ENCODE assay signal across 9 cellular contexts in the genomic region with DNA sequence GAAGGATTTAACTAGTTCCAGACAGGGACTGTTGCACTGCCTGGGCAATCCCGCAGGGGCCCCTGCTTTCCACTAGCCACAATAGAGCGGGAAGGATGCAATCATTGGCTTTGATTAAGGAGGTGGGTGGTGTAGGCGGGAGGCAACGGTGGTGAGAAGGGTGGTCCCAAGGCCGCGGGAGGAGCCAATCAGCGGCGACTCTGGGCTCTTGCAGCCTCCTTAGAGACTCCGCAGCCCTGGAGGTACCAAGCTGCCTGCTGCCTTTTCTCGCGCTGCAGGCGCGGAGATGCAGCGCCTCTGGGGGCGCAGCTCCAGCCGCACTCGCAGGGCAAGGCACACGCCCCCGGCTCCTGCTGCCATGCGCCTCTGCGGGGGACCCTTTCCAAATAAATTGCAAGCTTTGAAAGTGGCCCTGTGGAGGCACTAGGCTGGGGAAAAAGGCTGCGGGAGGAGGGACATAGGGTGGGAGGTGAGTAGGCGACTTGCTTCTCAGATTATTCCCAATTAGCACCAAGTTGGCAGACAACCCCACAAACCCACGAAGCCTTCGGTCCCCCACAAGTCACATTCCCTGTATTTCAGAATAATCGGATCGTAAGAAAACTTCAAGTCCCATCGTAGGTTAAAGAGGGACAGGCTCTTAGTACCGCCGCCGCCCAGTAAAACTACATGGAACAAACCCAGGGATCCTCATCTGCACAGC. TPM values are rescaled to one million over a fixed set of nuclear protein-coding genes. Genes with fewer than 3 reads are reported as not detected.
A peak's percentile ranks its signal among the peaks of the same experiment; 100 is the strongest.
DNase-seq lines count a peak whose midpoint lies in the region; ATAC-seq, FAIRE-seq and TF ChIP-seq lines count a peak whose summit lies in the region.
"Had no signal": no experiment of that assay in that cellular context is flagged by ENCODE, and none has a peak within 500 bp of the region (broad histone marks: within the 10 kb centered on the region; RNA-seq: fewer than 3 reads in every experiment).

No MANE protein-coding gene starts in this region.

- peak overlapping the region; percentile 80 for H3K4me3 ChIP-seq in GM12878
- H3K4me3 ChIP-seq in neuronal stem cell (ENCODE audit: low read length in 2 of 2): peak overlapping the region in 1 of 2 donors; percentile 81

- SMC1A ChIA-PET in GM12878 (lab: Charles Lee; ENCODE audit: uncharacterized antibody, unreplicated experiment): interaction anchor here (1.3 kb wide), 1 partner anchor 35 kb away, joined by 4 read pairs; no protein-coding TSS in a partner anchor

- H4K8ac ChIP-seq in neuronal stem cell (ENCODE audit: low read depth, low read length): no peak overlapping the region

- intact Hi-C loops in GM12878 (cut with micrococcal nuclease; ENCODE audit: unreplicated experiment): no loop called here

- POLR2A ChIA-PET in GM12878 (lab: Charles Lee): no interaction called here

- BruUV-seq in GM12878 (replicated peaks; lab: Mats Ljungman, UMichigan): no TSS peak

- no peak overlapping the region for H4K91ac ChIP-seq in neuronal stem cell (ENCODE audit: low read depth, low read length, poor library complexity)

- CTCF ChIA-PET in GM12878 (lab: Yijun Ruan, JAX): interaction anchor here (2.8 kb wide), 1 partner anchor 11 kb away, joined by 9 read pairs; no protein-coding TSS in a partner anchor

- H2BK12ac ChIP-seq in neuronal stem cell (ENCODE audit: low read length): no peak overlapping the region

- H3K27ac ChIP-seq in GM12878 (ENCODE audit: control insufficient read depth, insufficient read depth): no peak overlapping the region
- H3K27ac ChIP-seq in neuronal stem cell (replicated peaks; ENCODE audit: low read length): no peak overlapping the region

- WGBS in GM12878 (ENCODE audit: insufficient coverage, insufficient replicate concordance, low lambda C conversion rate, missing lambda C conversion rate): 26% methylated on average over 31 of the region's 31 CpGs
- WGBS in neuronal stem cell (ENCODE audit: extremely low coverage in 2 of 2, insufficient read length in 2 of 2, insufficient replicate concordance in 1 of 2), 2 donors: no CpG with 5 or more reads among the region's 31 CpGs

- H3K18ac ChIP-seq in neuronal stem cell (ENCODE audit: low read length): peak overlapping the region; percentile 49

- ATAC-seq in GM12878: peak; percentile 32; the same call in 2 of the 3 replicates
- ATAC-seq in HG03469 (IDR thresholded peaks at IDR 0.05; ENCODE audit: unreplicated experiment): no peak
- no peak for ATAC-seq in HG03460 (IDR thresholded peaks at IDR 0.05; ENCODE audit: unreplicated experiment)

- H3K23ac ChIP-seq in neuronal stem cell (ENCODE audit: low read depth, low read length, poor library complexity): peak overlapping the region; percentile 45

- no peak for TF ChIP-seq EP300 in GM12878 (IDR thresholded peaks at IDR 0.05; ENCODE audit: borderline replicate concordance in 1 of 2, control insufficient read depth in 1 of 2, low read depth in 2 of 2, low read length in 2 of 2)

- no peak for TF ChIP-seq RAD21 in GM12878 (IDR thresholded peaks at IDR 0.05; ENCODE audit: insufficient read depth, low read depth, low read length)

- no peak overlapping the region for H2BK5ac ChIP-seq in neuronal stem cell (ENCODE audit: low read length)

- no peaks in the 10 kb centered on the region; the same call in 1 of the 2 replicates for H3K79me2 ChIP-seq in GM12878 (ENCODE audit: control insufficient read depth, insufficient read depth, low read length)

- RAD21 ChIA-PET in GM12878 (lab: Charles Lee; ENCODE audit: unreplicated experiment): interaction anchor here (0.6 kb wide), 1 partner anchor 49 kb away, joined by 4 read pairs; no protein-coding TSS in a partner anchor

- H3K36me3 ChIP-seq in GM12878 (ENCODE audit: control insufficient read depth in 2 of 2, insufficient read depth in 2 of 2, low read length in 1 of 2) (no peaks in the 10 kb centered on the region), neuronal stem cell (replicated peaks in 1 of 2; ENCODE audit: control insufficient read depth in 2 of 2, insufficient read depth in 2 of 2, low read length in 2 of 2) (no peaks in the 10 kb centered on the region)

- no peak for FAIRE-seq in GM12878 (lab: Jason Lieb, UNC)

- H3K4me2 ChIP-seq in GM12878 (ENCODE audit: control insufficient read depth, insufficient read depth) (peak overlapping the region; percentile 94), neuronal stem cell (ENCODE audit: insufficient read depth, low read length, poor library complexity, severe bottlenecking) (peak overlapping the region; percentile 96)

- DNase-seq in GM13976 (ENCODE audit: low spot score) (peak; percentile 74), NCI-H2081 treated with DMSO at 0.1 percent for 48 hours (lab: John Stamatoyannopoulos, UW) (peak; percentile 35), GM12878 (ENCODE audit: low read depth, low spot score) (no peak), neuronal stem cell (ENCODE audit: low spot score) (peak; percentile 89), NOMO-1 treated with dmso at 0.1 percent for 144 hours (lab: John Stamatoyannopoulos, UW; ENCODE audit: unreplicated experiment) (no peak), NOMO-1 (lab: John Stamatoyannopoulos, UW; ENCODE audit: unreplicated experiment in 2 of 2) (no peak)

- H2AFZ ChIP-seq in GM12878 (ENCODE audit: control insufficient read depth, low read depth, low read length): peak overlapping the region; percentile 15; the same call in 1 of the 2 replicates
- peak overlapping the region; percentile 84 for H2AFZ ChIP-seq in neuronal stem cell (ENCODE audit: low read length)

- in situ Hi-C loops in GM13976 (cut with MboI; ENCODE audit: low sequenced_read_pairs, unreplicated experiment) (no loop called here), GM12878 (cut with MboI) (no loop called here)

- peak overlapping the region; percentile 48 for H3K14ac ChIP-seq in neuronal stem cell (ENCODE audit: low read length)

- no peak overlapping the region for H3K4ac ChIP-seq in neuronal stem cell (ENCODE audit: low read length)

- no peaks in the 10 kb centered on the region for H3K79me1 ChIP-seq in neuronal stem cell (ENCODE audit: low read depth, low read length)

- H3K9ac ChIP-seq in GM12878 (ENCODE audit: control insufficient read depth, insufficient read depth, low read length) (no peak overlapping the region), neuronal stem cell (ENCODE audit: low read depth, low read length, poor library complexity) (no peak overlapping the region)

- H2BK15ac ChIP-seq in neuronal stem cell (ENCODE audit: low read length): no peak overlapping the region

- TF ChIP-seq POLR2A in GM12878 (IDR thresholded peaks at IDR 0.05; ENCODE audit: low read depth, low read length): no peak

- no peaks in the 10 kb centered on the region; the same call in 2 of the 3 replicates for H3K9me3 ChIP-seq in GM12878 (replicated peaks; ENCODE audit: control insufficient read depth, insufficient read depth, low read length)
- peaks cover 0 to 11% of the 10 kb centered on the region in 2 donors for H3K9me3 ChIP-seq in neuronal stem cell (replicated peaks in 1 of 2; ENCODE audit: control insufficient read depth in 2 of 2, insufficient read depth in 1 of 2, low read depth in 1 of 2, low read length in 2 of 2)

- TF ChIP-seq CTCF in GM13976 (IDR thresholded peaks at IDR 0.05; ENCODE audit: borderline replicate concordance, control extremely low read depth, extremely low read depth, insufficient read depth, missing control alignments): peak; percentile 56
- peak in 2 of 3 experiments; percentile 15 to 46; a peak in 3 of 6 replicates for TF ChIP-seq CTCF in GM12878 (IDR thresholded peaks at IDR 0.05 in 2 of 3, conservative IDR thresholded peaks at IDR 0.05 in 1 of 3; ENCODE audit: control insufficient read depth in 2 of 3, extremely low read depth in 1 of 3, insufficient read depth in 1 of 3, low read depth in 3 of 3, low read length in 3 of 3)

- peaks cover 16% of the 10 kb centered on the region for H3K4me1 ChIP-seq in GM12878 (ENCODE audit: control insufficient read depth, insufficient read depth, low read length)
- H3K4me1 ChIP-seq in neuronal stem cell (ENCODE audit: control insufficient read depth in 2 of 2, insufficient read depth in 1 of 2, low read depth in 1 of 2, low read length in 2 of 2): peaks cover 10 to 14% of the 10 kb centered on the region in 2 donors

- H2AK5ac ChIP-seq in neuronal stem cell (ENCODE audit: low read depth, low read length): no peak overlapping the region

- peaks cover 9 to 15% of the 10 kb centered on the region in 2 experiments; a peak in 3 of 4 replicates for H3K27me3 ChIP-seq in GM12878 (replicated peaks in 1 of 2; ENCODE audit: control insufficient read depth in 2 of 2, insufficient read depth in 2 of 2, low read length in 1 of 2)
- peaks cover 11 to 75% (median 38%) of the 10 kb centered on the region in 3 experiments for H3K27me3 ChIP-seq in neuronal stem cell (ENCODE audit: control insufficient read depth in 3 of 3, insufficient read depth in 3 of 3, low read depth in 1 of 3, low read length in 3 of 3)

- H2BK120ac ChIP-seq in neuronal stem cell (ENCODE audit: low read depth, low read length): no peak overlapping the region

- H4K20me1 ChIP-seq in GM12878 (ENCODE audit: control insufficient read depth, insufficient read depth): no peaks in the 10 kb centered on the region

TF ChIP-seq in GM12878, 131 proteins besides CTCF, POLR2A, EP300 and RAD21:
- peak; percentile 30 for TF ChIP-seq SUZ12 (IDR thresholded peaks at IDR 0.05; ENCODE audit: unreplicated experiment)
- no peak for TF ChIP-seq RAD51 (IDR thresholded peaks at IDR 0.05)
- no peak for TF ChIP-seq SREBF1 (IDR thresholded peaks at IDR 0.05; ENCODE audit: low read length)
- TF ChIP-seq ZZZ3 (IDR thresholded peaks at IDR 0.05; ENCODE audit: control insufficient read depth, insufficient read length, low read depth): no peak
- TF ChIP-seq SIN3A (IDR thresholded peaks at IDR 0.05; ENCODE audit: low read depth, low read length): no peak
- no peak for TF ChIP-seq HDAC2 (IDR thresholded peaks at IDR 0.05)

RNA-seq across cellular contexts. Expression of gene KCNA1, which starts 0.9 kb away (rescaled TPM):
- 0.25 and 0.32 TPM in 2 replicates for total RNA-seq in GM12878 (2013; cell fraction: nucleolus; rRNA removed)
- total RNA-seq in GM12878 (2014; rRNA removed) (0.68 and 1.1 TPM in 2 replicates), GM12878 (2014; rRNA removed; fragmentation: Illumina TruSeq; extraction: Trizol) (0.58 and 0.69 TPM in 2 replicates), GM12878 (2021) (0.36 and 0.72 TPM in 2 replicates)
- polyA plus RNA-seq in GM12878 (2011; ENCODE audit: low read depth): 1.6 TPM
- polyA plus RNA-seq in GM12878 (2011; rRNA removed) (0.08 and 0.09 TPM in 2 replicates), GM12878 (2014; fragmentation: Illumina TruSeq; extraction: Trizol) (0.40 and 0.68 TPM in 2 replicates), GM12878 (2014; fragmentation: Nextera tagmentation; extraction: Ambion mirVana) (under 1 TPM; 0.29 to 0.31 TPM), GM12878 (2014; rRNA removed) (0.34 and 0.77 TPM in 2 replicates), GM12878 (2016; fragmentation: Nextera tagmentation; extraction: Ambion mirVana) (under 1 TPM; 0.05 to 0.15 TPM)
- 0.10 and 0.13 TPM in 2 replicates for polyA plus RNA-seq in GM12878 (2011; cell fraction: cytosol; rRNA removed)
- 0.06 and 0.19 TPM in 2 replicates for polyA plus RNA-seq in GM12878 (2011; cell fraction: nucleus; rRNA removed)
- polyA plus RNA-seq in GM12878 (2012): 2.2 and 2.8 TPM in 2 replicates
- polyA minus RNA-seq in GM12878 (2011; rRNA and poly(A)+ RNA removed): 0.31 and 0.59 TPM in 2 replicates
- not detected in 2 replicates for polyA minus RNA-seq in GM12878 (2011; cell fraction: cytosol; rRNA and poly(A)+ RNA removed)
- under 0.01 TPM in 1 of 2 replicates, not detected in the other for polyA minus RNA-seq in GM12878 (2011; cell fraction: nucleus; rRNA and poly(A)+ RNA removed)
- polyA plus RNA-seq in neuronal stem cell (2013, experiment 1 of 2): 0.10 TPM
- 0.12 TPM for polyA plus RNA-seq in neuronal stem cell (2013, experiment 2 of 2)
- total RNA-seq: fibroblast of lung had no signal
- polyA plus RNA-seq: fibroblast of lung had no signal

Comparison
In these comparisons a context has a peak if more than half of its experiments do, and no peak if none do; other contexts are left out.
1. DNase-seq: peak in GM13976 (single experiment), NCI-H2081 treated with DMSO at 0.1 percent for 48 hours (single experiment) and neuronal stem cell (single experiment); none in GM12878 (single experiment), NOMO-1 treated with dmso at 0.1 percent for 144 hours (single experiment) and NOMO-1 (0 of 2).